In genomic region chr10:114623661-114624294, GRCh38 we compare ENCODE assay signal across 8 cellular contexts. TPM values are rescaled to one million over a fixed set of nuclear protein-coding genes. Genes with fewer than 3 reads are reported as not detected.
DNase-seq lines count a peak whose midpoint lies in the region; ATAC-seq and TF ChIP-seq lines count a peak whose summit lies in the region.

No MANE protein-coding gene starts in this region.

- H3K27ac Mint-ChIP-seq in T-cell, result no peak overlapping the region

- H3K27me3 Mint-ChIP-seq in T-cell, result no peaks in the 10 kb centered on the region

- H3K27ac ChIP-seq in effector memory CD4-positive, alpha-beta T cell (ENCODE audit: insufficient read depth, low read length, poor library complexity, severe bottlenecking), result no peak overlapping the region
- H3K27ac ChIP-seq in spleen, result no peak overlapping the region

- in situ Hi-C loops in ACHN (cut with HindIII; ENCODE audit: low pct_ligation_motif_present, low pct_unique_long_range_greater_than_20kb, low sequenced_read_pairs), result no loop called here

- no peak overlapping the region for H3K4me3 ChIP-seq in effector memory CD4-positive, alpha-beta T cell (ENCODE audit: insufficient read depth, low read depth, low read length, poor library complexity, severe bottlenecking)
- no peak overlapping the region for H3K4me3 ChIP-seq in spleen

- peaks cover 0 to 9% (median 7%) of the 10 kb centered on the region in 3 donors for H3K9me3 Mint-ChIP-seq in T-cell

- 67 to 85% (median 73%) methylated on average over 2 of the region's 2 CpGs for WGBS in spleen, 5 donors

- DNase-seq in ACHN, result peak; percentile 83
- peak; percentile 54 for DNase-seq in HS-5 (ENCODE audit: low read depth)
- DNase-seq in astrocyte of the hippocampus (ENCODE audit: low read depth, low spot score), result peak; percentile 93
- peak; percentile 95 for DNase-seq in kidney tubule cell (ENCODE audit: low spot score)
- no peak for DNase-seq in effector memory CD4-positive, alpha-beta T cell
- no peak for DNase-seq in spleen
- DNase-seq in T-cell, result no peak

- H3K36me3 ChIP-seq in effector memory CD4-positive, alpha-beta T cell (ENCODE audit: control insufficient read depth, insufficient read depth, low read length), result no peaks in the 10 kb centered on the region
- no peaks in the 10 kb centered on the region for H3K36me3 ChIP-seq in spleen

- no peaks in the 10 kb centered on the region for H3K36me3 Mint-ChIP-seq in T-cell

- H3K4me1 Mint-ChIP-seq in T-cell, result peaks cover 0 to 5% (median 0%) of the 10 kb centered on the region in 3 donors

- POLR2A ChIA-PET in T-cell (lab: Charles Lee), result no interaction called here

- no peak overlapping the region for H3K4me3 Mint-ChIP-seq in T-cell

- TF ChIP-seq CTCF in spleen (IDR thresholded peaks at IDR 0.05 in 8 of 11, conservative IDR thresholded peaks at IDR 0.05 in 3 of 11), result no peak

- CTCF ChIA-PET in T-cell (lab: Charles Lee), result interaction anchor here in 1 of 2 donors (0.7 kb wide), 1 partner anchor 58 kb away, joined by 3 read pairs; no protein-coding TSS in a partner anchor

- H3K9me3 ChIP-seq in effector memory CD4-positive, alpha-beta T cell (ENCODE audit: control insufficient read depth, low read length), result peaks cover 4% of the 10 kb centered on the region
- peaks cover 0 to 17% (median 13%) of the 10 kb centered on the region in 8 donors for H3K9me3 ChIP-seq in spleen

- ATAC-seq in HG02870 (IDR thresholded peaks at IDR 0.05; ENCODE audit: unreplicated experiment) (no peak), T-cell (replicated peaks in 1 of 4) (no peak)

- intact Hi-C loops in spleen (cut with DNase I; ENCODE audit: low total_unique reads), result no loop called here

- H3K4me1 ChIP-seq in effector memory CD4-positive, alpha-beta T cell (ENCODE audit: control insufficient read depth, insufficient read depth, low read length, poor library complexity, severe bottlenecking), result no peaks in the 10 kb centered on the region
- H3K4me1 ChIP-seq in spleen, result no peaks in the 10 kb centered on the region

- TF ChIP-seq POLR2A in spleen (IDR thresholded peaks at IDR 0.05), result no peak

- H3K27me3 ChIP-seq in effector memory CD4-positive, alpha-beta T cell (replicated peaks; ENCODE audit: control insufficient read depth, insufficient read depth, low read length, poor library complexity, severe bottlenecking), result no peaks in the 10 kb centered on the region
- peaks cover 0 to 5% (median 0%) of the 10 kb centered on the region in 7 donors for H3K27me3 ChIP-seq in spleen (replicated peaks in 1 of 7)

RNA-seq across cellular contexts. Expression of gene ABLIM1, which starts 34.3 kb away (rescaled TPM):
- 10 to 100 TPM; 31.5 to 59.4 (median 43.1) TPM for total RNA-seq in spleen
- polyA plus RNA-seq in spleen, result 10 to 100 TPM; 11.0 to 13.6 (median 11.7) TPM
- total RNA-seq in T-cell, result 100 to 1,000 TPM; 212 to 311 (median 266) TPM

Comparison
In these comparisons a context has a peak if more than half of its experiments do, and no peak if none do; other contexts are left out.
1. DNase-seq: peak in ACHN (single experiment), HS-5 (single experiment), astrocyte of the hippocampus (single experiment) and kidney tubule cell (single experiment); none in effector memory CD4-positive, alpha-beta T cell (0 of 3), spleen (single experiment) and T-cell (0 of 34).